Comparison of ENCODE assay signal across 25 cellular contexts in the genomic region with DNA sequence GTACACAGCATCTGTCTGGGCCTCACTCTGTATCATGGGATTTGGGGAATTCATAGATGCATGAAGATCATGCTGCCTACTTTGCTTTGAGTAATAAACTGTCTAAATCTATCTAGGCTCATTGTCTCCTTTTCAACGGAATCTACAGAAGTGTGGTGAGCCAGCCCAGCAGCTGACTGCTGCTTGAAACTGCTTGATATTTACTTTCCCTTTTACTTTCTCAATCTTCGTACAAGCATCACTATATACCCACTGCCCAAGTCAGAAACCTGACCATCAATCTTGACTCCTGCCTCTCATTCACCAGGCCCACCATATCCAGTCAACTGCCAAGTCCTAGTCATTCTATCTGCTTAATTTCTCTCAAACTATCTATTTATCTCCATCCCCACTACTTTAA.
"Had no signal": no experiment of that assay in that cellular context is flagged by ENCODE, and none has a peak within 500 bp of the region (broad histone marks: within the 10 kb centered on the region; RNA-seq: fewer than 3 reads in every experiment).

No MANE protein-coding gene starts in this region.

- H3K4me2 ChIP-seq: KMS-11, PC-9 had no signal

- H3K27me3 Mint-ChIP-seq: IgD-negative memory B cell had no signal

- H3K9ac ChIP-seq: KMS-11 had no signal

- FAIRE-seq: K562 had no signal

- H3K4me3 ChIP-seq: K562, PC-9, Peyer's patch, SJCRH30 had no signal

- H2AFZ ChIP-seq: PC-9 had no signal

- H3K9me3 ChIP-seq: Peyer's patch, SJCRH30 had no signal

- H3K27ac Mint-ChIP-seq: IgD-negative memory B cell had no signal

- H3K4me1 ChIP-seq: Peyer's patch, SJCRH30 had no signal

- ATAC-seq: K562, Right ventricle myocardium inferior, SK-N-SH treated with all-trans-retinoic acid at 6 μM for 48 hours had no signal

- H3K27ac ChIP-seq: KMS-11, PC-9, Peyer's patch, SJCRH30 had no signal

- H3K36me3 ChIP-seq: Peyer's patch, SJCRH30 had no signal

- H3K4me1 Mint-ChIP-seq: IgD-negative memory B cell had no signal

- H3K27me3 ChIP-seq: Peyer's patch, SJCRH30 had no signal

- H3K36me3 Mint-ChIP-seq: IgD-negative memory B cell had no signal

- H3K4me3 Mint-ChIP-seq: IgD-negative memory B cell had no signal

- DNase-seq: Kasumi-1; MM.1S; NCI-H1092 treated with DMSO at 0.1 percent for 48 hours; NCI-H1436; NCI-H187; NCI-H2029; NCI-H2081 treated with DMSO at 0.1 percent for 48 hours; NCI-H2171; NCI-H226; NCI-H446; NCI-H510A; NCI-H524 treated with DMSO at 0.1 percent for 48 hours; NCI-H69; NCI-H774; NK-92 treated with Interleukin-12 subunit alpha and Interleukin-12 subunit beta, amount 100 ng/mL, for 24 hours; PC-9; Peyer's patch; SHP77 treated with DMSO at 0.1 percent for 48 hours; SJCRH30; T-helper 1 cell had no signal
